8 cellular contexts compared by ENCODE assay signal in the genomic region with DNA sequence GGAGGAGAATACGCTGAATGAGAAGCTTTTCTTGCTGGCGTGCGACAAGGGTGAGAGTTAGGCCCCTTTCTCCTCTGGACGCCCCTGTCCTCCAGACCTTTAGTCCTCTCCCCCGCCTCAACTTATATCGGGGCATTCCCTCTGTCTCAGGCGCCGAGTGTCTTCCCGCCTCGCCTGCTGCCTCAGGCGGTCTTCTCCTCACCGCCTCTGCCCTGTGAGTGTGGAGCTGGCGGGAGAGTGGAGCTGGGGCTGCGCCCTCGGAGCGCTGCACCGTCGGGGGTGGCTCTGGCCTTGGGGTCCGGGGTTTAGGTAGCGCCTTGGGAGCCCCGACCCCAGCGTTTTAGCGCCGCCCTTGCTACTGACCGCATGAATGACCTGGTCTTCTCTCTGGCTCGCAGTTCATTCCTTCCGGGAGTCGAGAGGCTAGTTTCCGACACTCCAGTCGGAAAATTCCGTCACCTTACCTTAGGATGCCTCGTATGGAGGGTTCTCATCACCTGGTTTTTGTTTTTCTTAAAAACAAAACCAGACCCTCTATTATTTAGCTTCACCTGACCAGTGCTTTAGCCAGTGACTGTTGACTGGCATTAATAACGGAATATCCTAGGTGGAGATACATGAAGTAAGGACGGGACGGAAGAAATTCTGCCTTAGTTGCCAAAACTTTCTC. TPM values are rescaled to one million over a fixed set of nuclear protein-coding genes. Genes with fewer than 3 reads are reported as not detected.
DNase-seq lines count a peak whose midpoint lies in the region; ATAC-seq and TF ChIP-seq lines count a peak whose summit lies in the region.

No MANE protein-coding gene starts in this region.

- DNase-seq in activated CD4-positive, alpha-beta T cell treated with anti-CD3 and anti-CD28 coated beads for 1 hour = peak; percentile 9
- DNase-seq in activated CD4-positive, alpha-beta T cell treated with anti-CD3 and anti-CD28 coated beads, Interleukin-2, amount 50 U/mL, for 4 hours = no peak
- DNase-seq in NCI-H748 (lab: John Stamatoyannopoulos, UW; ENCODE audit: unreplicated experiment) (peak; percentile 64), left cardiac atrium (peak; percentile 60), ovary (peak; percentile 51 to 68 (median 62)), amniotic stem cell (lab: John Stamatoyannopoulos, UW) (no peak)

- H3K4me1 ChIP-seq in ovary (ENCODE audit: insufficient read depth) = no peaks in the 10 kb centered on the region

- peak overlapping the region; percentile 97 for H3K27ac ChIP-seq in adipose tissue (ENCODE audit: low read depth, low read length)
- H3K27ac ChIP-seq in ovary = peak overlapping the region; percentile 88 to 96

- TF ChIP-seq POLR2A in ovary (IDR thresholded peaks at IDR 0.05) = peak; percentile 21

- ATAC-seq in HG02884 (IDR thresholded peaks at IDR 0.05; ENCODE audit: unreplicated experiment) (peak; percentile 17), left cardiac atrium (peak; percentile 45 to 70)

- WGBS in adipose tissue, 3 donors = 6 to 10% (median 8%) methylated on average over 35 of the region's 35 CpGs
- 2% methylated on average over 34 to 35 of the region's 35 CpGs for WGBS in ovary, 3 donors

- H3K9me3 ChIP-seq in ovary = no peaks in the 10 kb centered on the region

- H3K27me3 ChIP-seq in ovary = no peaks in the 10 kb centered on the region

- no peaks in the 10 kb centered on the region for H3K36me3 ChIP-seq in ovary

- peak overlapping the region; percentile 78 for H3K4me3 ChIP-seq in ovary

- peak in 1 of 3 donors; percentile 21 for TF ChIP-seq CTCF in ovary (IDR thresholded peaks at IDR 0.05)

- no peak for TF ChIP-seq EP300 in ovary (IDR thresholded peaks at IDR 0.05)

- intact Hi-C loops in left cardiac atrium (cut with DNase I) = loop anchor here in 1 of 2 donors (10.0 kb wide), 1 partner anchor 140 kb away; no protein-coding TSS in a partner anchor
- intact Hi-C loops in ovary (cut with DNase I) = no loop called here

RNA-seq across cellular contexts. Expression of a gene that starts 1.0 kb away (rescaled TPM):
- polyA plus RNA-seq in adipose tissue (1 to 10 TPM in 2 of 3 donors, under 1 TPM in 1; 0.78 to 4.3 (median 2.4) TPM), ovary (10 to 100 TPM; 12.6 to 14.0 TPM)
- total RNA-seq in left cardiac atrium (10 to 100 TPM; 12.2 to 18.6 TPM), ovary (10 to 100 TPM; 20.2 to 41.7 (median 35.4) TPM)

Comparison
In these comparisons a context has a peak if more than half of its experiments do, and no peak if none do; other contexts are left out.
1. DNase-seq: peak in activated CD4-positive, alpha-beta T cell treated with anti-CD3 and anti-CD28 coated beads for 1 hour (single experiment), NCI-H748 (single experiment), left cardiac atrium (single experiment) and ovary (5 of 5); none in activated CD4-positive, alpha-beta T cell treated with anti-CD3 and anti-CD28 coated beads, Interleukin-2, amount 50 U/mL, for 4 hours (0 of 2) and amniotic stem cell (single experiment).